ENCODE assay signal across 23 cellular contexts in the genomic region with DNA sequence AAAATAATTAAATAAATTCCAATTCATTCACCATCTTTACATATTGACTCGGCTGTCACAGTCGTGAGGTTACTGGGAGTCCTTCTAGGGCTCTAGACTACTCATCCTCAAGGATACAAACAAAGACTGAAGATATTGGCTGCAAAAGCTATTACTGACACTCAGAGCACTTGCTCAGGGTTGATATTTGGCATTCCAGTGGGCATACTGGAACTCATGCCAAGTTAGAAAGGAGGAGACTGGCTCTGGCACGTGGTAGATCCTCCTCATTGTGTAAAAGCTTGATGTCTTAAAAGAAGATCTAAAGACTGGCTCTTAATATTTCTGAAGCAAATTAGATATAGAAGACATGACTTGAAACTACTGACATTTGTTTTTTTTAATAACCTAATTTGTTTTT.
DNase-seq lines count a peak whose midpoint lies in the region; ATAC-seq and TF ChIP-seq lines count a peak whose summit lies in the region.
"Had no signal": no experiment of that assay in that cellular context is flagged by ENCODE, and none has a peak within 500 bp of the region (broad histone marks: within the 10 kb centered on the region; RNA-seq: fewer than 3 reads in every experiment).

No MANE protein-coding gene starts in this region.

- no peaks in the 10 kb centered on the region for H3K36me3 Mint-ChIP-seq in stimulated activated naive B cell treated with anti-CD40 and anti-IgM and Interleukin-4, amounts not matched to agents 10 μg/mL and 1 μg/mL and 100 μg/mL, for 72 hours
- H3K36me3 Mint-ChIP-seq: CD14-positive monocyte; CD8-positive, alpha-beta memory T cell had no signal

- H3K9me3 Mint-ChIP-seq in stimulated activated naive B cell treated with anti-CD40 and anti-IgM and Interleukin-4, amounts not matched to agents 10 μg/mL and 1 μg/mL and 100 μg/mL, for 72 hours: no peaks in the 10 kb centered on the region

- in situ Hi-C loops in astrocyte of the spinal cord (cut with HindIII; ENCODE audit: low sequenced_read_pairs): no loop called here

- TF ChIP-seq CTCF in astrocyte of the spinal cord (IDR thresholded peaks at IDR 0.05; ENCODE audit: low read depth, low read length): no peak

- ATAC-seq in stimulated activated naive B cell treated with anti-CD40 and anti-IgM and Interleukin-4, amounts not matched to agents 10 μg/mL and 1 μg/mL and 100 μg/mL, for 72 hours (replicated peaks): no peak
- no peak for ATAC-seq in HG02840 (IDR thresholded peaks at IDR 0.05; ENCODE audit: low FRiP score, unreplicated experiment)
- ATAC-seq: HCT116 had no signal

- no peak overlapping the region for H3K4me3 ChIP-seq in astrocyte of the spinal cord (ENCODE audit: low read depth, low read length)
- H3K4me3 ChIP-seq: SJSA1 had no signal

- no peak overlapping the region for H3K4me3 Mint-ChIP-seq in stimulated activated naive B cell treated with anti-CD40 and anti-IgM and Interleukin-4, amounts not matched to agents 10 μg/mL and 1 μg/mL and 100 μg/mL, for 72 hours
- H3K4me3 Mint-ChIP-seq: CD14-positive monocyte; CD8-positive, alpha-beta memory T cell had no signal

- no peak overlapping the region for H3K27ac Mint-ChIP-seq in stimulated activated naive B cell treated with anti-CD40 and anti-IgM and Interleukin-4, amounts not matched to agents 10 μg/mL and 1 μg/mL and 100 μg/mL, for 72 hours
- H3K27ac Mint-ChIP-seq: CD14-positive monocyte; CD8-positive, alpha-beta memory T cell had no signal

- DNase-seq in LHCN-M2 (ENCODE audit: low read depth) (peak; percentile 2), NCI-H446 (lab: John Stamatoyannopoulos, UW) (peak; percentile 59 to 86), astrocyte of the spinal cord (ENCODE audit: low read depth, low spot score) (peak; percentile 7), NCI-H524 treated with DMSO at 0.1 percent for 48 hours (lab: John Stamatoyannopoulos, UW) (no peak), NK-92 (lab: John Stamatoyannopoulos, UW; ENCODE audit: unreplicated experiment) (no peak)
- DNase-seq in stimulated activated naive B cell treated with anti-CD40 and anti-IgM and Interleukin-4, amounts not matched to agents 10 μg/mL and 1 μg/mL and 100 μg/mL, for 72 hours: no peak
- DNase-seq: BE2C; CD8-positive, alpha-beta memory T cell; DMS 273 treated with DMSO at 0.1 percent for 48 hours; DND-41; Karpas-422; NCI-H1048; NCI-H1417; NCI-H1694; NCI-H2029 treated with DMSO at 0.1 percent for 48 hours; NCI-H510A; NCI-H82; Right ventricle myocardium superior; RPMI8226 had no signal

- H3K4me1 Mint-ChIP-seq in stimulated activated naive B cell treated with anti-CD40 and anti-IgM and Interleukin-4, amounts not matched to agents 10 μg/mL and 1 μg/mL and 100 μg/mL, for 72 hours: peaks cover 0 to 3% of the 10 kb centered on the region in 2 donors
- H3K4me1 Mint-ChIP-seq: CD14-positive monocyte; CD8-positive, alpha-beta memory T cell had no signal

- H3K27me3 Mint-ChIP-seq in stimulated activated naive B cell treated with anti-CD40 and anti-IgM and Interleukin-4, amounts not matched to agents 10 μg/mL and 1 μg/mL and 100 μg/mL, for 72 hours: no peaks in the 10 kb centered on the region
- H3K27me3 Mint-ChIP-seq: CD8-positive, alpha-beta memory T cell had no signal

Comparison
In these comparisons a context has a peak if more than half of its experiments do, and no peak if none do; other contexts are left out.
1. DNase-seq: peak in LHCN-M2 (single experiment), NCI-H446 (2 of 2) and astrocyte of the spinal cord (single experiment); none in NCI-H524 treated with DMSO at 0.1 percent for 48 hours (single experiment), stimulated activated naive B cell treated with anti-CD40 and anti-IgM and Interleukin-4, amounts not matched to agents 10 μg/mL and 1 μg/mL and 100 μg/mL, for 72 hours (single experiment) and NK-92 (single experiment).